ENCODE assay signal across 10 cellular contexts in genomic region chr17:76997981-76998531, GRCh38.
DNase-seq lines count a peak whose midpoint lies in the region; ATAC-seq and TF ChIP-seq lines count a peak whose summit lies in the region.
"Had no signal": no experiment of that assay in that cellular context is flagged by ENCODE, and none has a peak within 500 bp of the region (broad histone marks: within the 10 kb centered on the region; RNA-seq: fewer than 3 reads in every experiment).

No MANE protein-coding gene starts in this region.

- TF ChIP-seq CTCF in OCI-LY7 (conservative IDR thresholded peaks at IDR 0.05; ENCODE audit: low read length) (no peak), adrenal gland (IDR thresholded peaks at IDR 0.05) (no peak)

- H3K36me3 ChIP-seq in OCI-LY7 (ENCODE audit: insufficient read depth, low read length) (no peaks in the 10 kb centered on the region), adrenal gland (replicated peaks in 1 of 2) (no peaks in the 10 kb centered on the region)
- H3K36me3 ChIP-seq: right lobe of liver had no signal

- CTCF ChIA-PET in OCI-LY7 (lab: Charles Lee; ENCODE audit: unreplicated experiment), result interaction anchor here (0.6 kb wide), 1 partner anchor 238 kb away, joined by 3 read pairs; no protein-coding TSS in a partner anchor

- H3K9me3 Mint-ChIP-seq in activated naive CD8-positive, alpha-beta T cell treated with anti-CD3 and anti-CD28 coated beads for 36 hours, result no peaks in the 10 kb centered on the region
- no peaks in the 10 kb centered on the region for H3K9me3 Mint-ChIP-seq in stimulated activated naive CD8-positive, alpha-beta T cell treated with anti-CD3 and anti-CD28 coated beads, Interleukin-15, amount 100 ng/mL, for 72 hours

- H3K4me1 ChIP-seq in OCI-LY7 (ENCODE audit: insufficient read depth, low read length, poor library complexity, severe bottlenecking) (peaks cover 65% of the 10 kb centered on the region), adrenal gland (replicated peaks in 1 of 2) (no peaks in the 10 kb centered on the region)
- H3K4me1 ChIP-seq: right lobe of liver had no signal

- peaks cover 44% of the 10 kb centered on the region for H3K4me1 Mint-ChIP-seq in activated naive CD8-positive, alpha-beta T cell treated with anti-CD3 and anti-CD28 coated beads for 36 hours
- H3K4me1 Mint-ChIP-seq in stimulated activated naive CD8-positive, alpha-beta T cell treated with anti-CD3 and anti-CD28 coated beads, Interleukin-15, amount 100 ng/mL, for 72 hours, result peaks cover 60% of the 10 kb centered on the region

- no peaks in the 10 kb centered on the region for H3K79me2 ChIP-seq in OCI-LY7 (ENCODE audit: insufficient read depth, low read depth, low read length)

- peak; percentile 98 for ATAC-seq in stimulated activated naive CD8-positive, alpha-beta T cell treated with anti-CD3 and anti-CD28 coated beads, Interleukin-15, amount 100 ng/mL, for 72 hours

- peak overlapping the region; percentile 93 for H3K27ac Mint-ChIP-seq in activated naive CD8-positive, alpha-beta T cell treated with anti-CD3 and anti-CD28 coated beads for 36 hours
- peak overlapping the region; percentile 98 to 99 for H3K27ac Mint-ChIP-seq in stimulated activated naive CD8-positive, alpha-beta T cell treated with anti-CD3 and anti-CD28 coated beads, Interleukin-15, amount 100 ng/mL, for 72 hours

- no peaks in the 10 kb centered on the region for H3K36me3 Mint-ChIP-seq in activated naive CD8-positive, alpha-beta T cell treated with anti-CD3 and anti-CD28 coated beads for 36 hours

- H3K27ac ChIP-seq in OCI-LY7 (ENCODE audit: low read depth, low read length, poor library complexity, severe bottlenecking) (peak overlapping the region; percentile 90), adrenal gland (no peak overlapping the region)
- H3K27ac ChIP-seq: right lobe of liver had no signal

- H3K27me3 ChIP-seq in adrenal gland, result no peaks in the 10 kb centered on the region
- H3K27me3 ChIP-seq: right lobe of liver had no signal

- 60 to 80% (median 65%) methylated on average over 15 to 16 of the region's 16 CpGs for WGBS in adrenal gland, 4 donors

- BruUV-seq in OCI-LY7 (replicated peaks; lab: Mats Ljungman, UMichigan), result no TSS peak

- peak overlapping the region; percentile 54 for H3K4me3 Mint-ChIP-seq in activated naive CD8-positive, alpha-beta T cell treated with anti-CD3 and anti-CD28 coated beads for 36 hours
- peak overlapping the region; percentile 71 to 82 for H3K4me3 Mint-ChIP-seq in stimulated activated naive CD8-positive, alpha-beta T cell treated with anti-CD3 and anti-CD28 coated beads, Interleukin-15, amount 100 ng/mL, for 72 hours

- peak overlapping the region; percentile 83 for H2AFZ ChIP-seq in OCI-LY7 (ENCODE audit: low read length)

- H3K27me3 Mint-ChIP-seq in activated naive CD8-positive, alpha-beta T cell treated with anti-CD3 and anti-CD28 coated beads for 36 hours, result no peaks in the 10 kb centered on the region
- no peaks in the 10 kb centered on the region for H3K27me3 Mint-ChIP-seq in stimulated activated naive CD8-positive, alpha-beta T cell treated with anti-CD3 and anti-CD28 coated beads, Interleukin-15, amount 100 ng/mL, for 72 hours

- POLR2A ChIA-PET in OCI-LY7 (lab: Charles Lee), result interaction anchor here (0.6 to 1.8 kb wide), 6 partner anchors 9 to 111 kb away, joined by 3 to 9 read pairs (median 4); no protein-coding TSS in a partner anchor

- H3K9me2 ChIP-seq in OCI-LY7 (ENCODE audit: insufficient read depth, low read length), result no peaks in the 10 kb centered on the region

- no peaks in the 10 kb centered on the region for H4K20me1 ChIP-seq in OCI-LY7 (ENCODE audit: insufficient read depth, low read length)

- H3K4me2 ChIP-seq in OCI-LY7 (ENCODE audit: low read length), result peak overlapping the region; percentile 76

- intact Hi-C loops in OCI-LY7 (cut with micrococcal nuclease; ENCODE audit: unreplicated experiment), result loop anchor here (1.0 kb wide), 1 partner anchor 29 kb away; no protein-coding TSS in a partner anchor
- intact Hi-C loops in adrenal gland (cut with DNase I), result no loop called here

- DNase-seq in activated CD4-positive, CD25-positive, alpha-beta regulatory T cell treated with anti-CD3 and anti-CD28 coated beads, Interleukin-2, amount 50 U/mL, for 16 hours (ENCODE audit: low read depth, low spot score), result peak; percentile 11
- no peak for DNase-seq in activated CD4-positive, CD25-positive, alpha-beta regulatory T cell (lab: John Stamatoyannopoulos, UW)
- DNase-seq in OCI-LY7 (ENCODE audit: low spot score) (peak; percentile 95), NCI-H2081 (lab: John Stamatoyannopoulos, UW) (no peak), DMS79 treated with DMSO at 0.1 percent for 48 hours (lab: John Stamatoyannopoulos, UW) (no peak), adrenal gland (no peak)
- DNase-seq in activated naive CD8-positive, alpha-beta T cell treated with anti-CD3 and anti-CD28 coated beads for 36 hours, result peak; percentile 66
- peak; percentile 76 to 88 for DNase-seq in stimulated activated naive CD8-positive, alpha-beta T cell treated with anti-CD3 and anti-CD28 coated beads, Interleukin-15, amount 100 ng/mL, for 72 hours
- DNase-seq: NCI-H2171 treated with DMSO at 0.1 percent for 48 hours, right lobe of liver had no signal

- TF ChIP-seq POLR2A in adrenal gland (IDR thresholded peaks at IDR 0.05), result no peak

- no peaks in the 10 kb centered on the region for H3K9me3 ChIP-seq in OCI-LY7 (ENCODE audit: low read length)
- H3K9me3 ChIP-seq in adrenal gland (replicated peaks in 1 of 3), result no peaks in the 10 kb centered on the region
- H3K9me3 ChIP-seq: right lobe of liver had no signal

- H3K4me3 ChIP-seq in OCI-LY7 (ENCODE audit: low read depth, low read length, poor library complexity, severe bottlenecking) (peak overlapping the region; percentile 50), adrenal gland (no peak overlapping the region)
- H3K4me3 ChIP-seq: right lobe of liver had no signal

Comparison
In these comparisons a context has a peak if more than half of its experiments do, and no peak if none do; other contexts are left out.
1. DNase-seq: peak in activated CD4-positive, CD25-positive, alpha-beta regulatory T cell treated with anti-CD3 and anti-CD28 coated beads, Interleukin-2, amount 50 U/mL, for 16 hours (single experiment), OCI-LY7 (single experiment), activated naive CD8-positive, alpha-beta T cell treated with anti-CD3 and anti-CD28 coated beads for 36 hours (single experiment) and stimulated activated naive CD8-positive, alpha-beta T cell treated with anti-CD3 and anti-CD28 coated beads, Interleukin-15, amount 100 ng/mL, for 72 hours (2 of 2); none in activated CD4-positive, CD25-positive, alpha-beta regulatory T cell (0 of 4), NCI-H2081 (0 of 2), DMS79 treated with DMSO at 0.1 percent for 48 hours (single experiment) and adrenal gland (0 of 7).